Comparison of ENCODE assay signal across 11 cellular contexts in the genomic region with DNA sequence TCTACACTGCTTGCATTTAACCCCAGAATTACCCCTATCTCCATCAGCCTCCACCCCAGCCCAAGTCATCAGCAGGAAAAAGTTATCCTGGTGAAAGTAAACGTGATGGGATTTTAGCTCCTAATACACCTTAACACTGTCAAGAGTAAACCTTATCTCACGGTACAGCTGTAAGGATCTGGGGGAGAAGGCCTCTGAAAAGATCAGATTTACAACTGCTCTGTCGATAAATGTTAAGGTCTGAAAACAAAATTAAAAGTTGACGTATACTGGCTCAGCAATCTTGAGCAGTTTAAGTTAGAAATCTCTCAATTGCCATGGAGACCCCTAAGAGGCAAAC. TPM values are rescaled to one million over a fixed set of nuclear protein-coding genes. Genes with fewer than 3 reads are reported as not detected.
DNase-seq lines count a peak whose midpoint lies in the region; ATAC-seq, FAIRE-seq and TF ChIP-seq lines count a peak whose summit lies in the region.
"Had no signal": no experiment of that assay in that cellular context is flagged by ENCODE, and none has a peak within 500 bp of the region (broad histone marks: within the 10 kb centered on the region; RNA-seq: fewer than 3 reads in every experiment).

No MANE protein-coding gene starts in this region.

- H3K27ac ChIP-seq in H1 (ENCODE audit: low read depth, low read length) (no peak overlapping the region), mucosa of rectum (ENCODE audit: low read depth in 2 of 2, low read length in 2 of 2) (peak overlapping the region; percentile 84 to 85), upper lobe of left lung (peak overlapping the region; percentile 75 to 92 (median 81))
- H3K27ac ChIP-seq: VCaP had no signal

- peaks cover 33% of the 10 kb centered on the region for H3K27me3 Mint-ChIP-seq in stimulated activated naive CD8-positive, alpha-beta T cell treated with anti-CD3 and anti-CD28 coated beads, Interleukin-15, amount 100 ng/mL, for 72 hours

- H3K18ac ChIP-seq in H1 (ENCODE audit: extremely low read depth, low read length) = no peak overlapping the region

- H3K79me2 ChIP-seq in H1 (ENCODE audit: control insufficient read depth in 1 of 2, insufficient read depth in 2 of 2, low read length in 2 of 2) = no peaks in the 10 kb centered on the region

- no peak overlapping the region for H2BK20ac ChIP-seq in H1 (ENCODE audit: low read length)

- DNase-seq in MG63 = no peak
- no peak for DNase-seq in H1 (ENCODE audit: low read depth in 1 of 2, low spot score in 2 of 2)
- no peak for DNase-seq in upper lobe of left lung
- no peak for DNase-seq in stimulated activated naive CD8-positive, alpha-beta T cell treated with anti-CD3 and anti-CD28 coated beads, Interleukin-15, amount 100 ng/mL, for 72 hours
- no peak for DNase-seq in lower leg skin (ENCODE audit: low spot score in 2 of 2)
- no peak for DNase-seq in stimulated activated effector memory CD8-positive, alpha-beta T cell treated with anti-CD3 and anti-CD28 coated beads, Interleukin-12 subunit alpha, Interleukin-12 subunit beta, amount 100 ng/mL, for 72 hours (ENCODE audit: low spot score in 2 of 2)
- DNase-seq: CD4-positive, alpha-beta memory T cell; NCI-H524 treated with DMSO at 0.1 percent for 48 hours; SIG-M5 had no signal

- H3K36me3 ChIP-seq in MG63 (no peaks in the 10 kb centered on the region), H1 (ENCODE audit: control insufficient read depth in 2 of 4, insufficient read depth in 4 of 4, low read length in 3 of 4) (no peaks in the 10 kb centered on the region), mucosa of rectum (ENCODE audit: control insufficient read depth in 2 of 2, insufficient read depth in 2 of 2, low read length in 2 of 2) (peaks cover 0 to under 1% of the 10 kb centered on the region in 2 donors), upper lobe of left lung (no peaks in the 10 kb centered on the region)

- H3K9me3 Mint-ChIP-seq in stimulated activated naive CD8-positive, alpha-beta T cell treated with anti-CD3 and anti-CD28 coated beads, Interleukin-15, amount 100 ng/mL, for 72 hours = no peaks in the 10 kb centered on the region
- H3K9me3 Mint-ChIP-seq in stimulated activated effector memory CD8-positive, alpha-beta T cell treated with anti-CD3 and anti-CD28 coated beads, Interleukin-12 subunit alpha, Interleukin-12 subunit beta, amount 100 ng/mL, for 72 hours = no peaks in the 10 kb centered on the region

- peak overlapping the region; percentile 67 to 95; a peak in 3 of 4 replicates for H3K4me2 ChIP-seq in H1 (ENCODE audit: insufficient read depth in 1 of 2, low read depth in 2 of 2, low read length in 2 of 2)

- H3K4me1 Mint-ChIP-seq in stimulated activated naive CD8-positive, alpha-beta T cell treated with anti-CD3 and anti-CD28 coated beads, Interleukin-15, amount 100 ng/mL, for 72 hours = peaks cover 11% of the 10 kb centered on the region
- peaks cover 6% of the 10 kb centered on the region for H3K4me1 Mint-ChIP-seq in stimulated activated effector memory CD8-positive, alpha-beta T cell treated with anti-CD3 and anti-CD28 coated beads, Interleukin-12 subunit alpha, Interleukin-12 subunit beta, amount 100 ng/mL, for 72 hours

- H4K20me1 ChIP-seq in H1 (replicated peaks in 1 of 2; ENCODE audit: control insufficient read depth in 1 of 2, insufficient read depth in 2 of 2, low read length in 2 of 2) = peaks cover 0 to 2% of the 10 kb centered on the region in 2 experiments

- H3K4ac ChIP-seq in H1 (replicated peaks; ENCODE audit: insufficient read length, low read depth, low read length) = no peak overlapping the region

- H3K14ac ChIP-seq in H1 (ENCODE audit: insufficient read length) = no peak overlapping the region

- H4K91ac ChIP-seq in H1 (replicated peaks; ENCODE audit: insufficient read length, low read length) = no peak overlapping the region

- no peak overlapping the region for H3K27ac Mint-ChIP-seq in stimulated activated naive CD8-positive, alpha-beta T cell treated with anti-CD3 and anti-CD28 coated beads, Interleukin-15, amount 100 ng/mL, for 72 hours
- no peak overlapping the region for H3K27ac Mint-ChIP-seq in stimulated activated effector memory CD8-positive, alpha-beta T cell treated with anti-CD3 and anti-CD28 coated beads, Interleukin-12 subunit alpha, Interleukin-12 subunit beta, amount 100 ng/mL, for 72 hours
- H3K27ac Mint-ChIP-seq: CD4-positive, alpha-beta memory T cell had no signal

- no peak overlapping the region for H3K4me3 Mint-ChIP-seq in stimulated activated naive CD8-positive, alpha-beta T cell treated with anti-CD3 and anti-CD28 coated beads, Interleukin-15, amount 100 ng/mL, for 72 hours
- no peak overlapping the region for H3K4me3 Mint-ChIP-seq in stimulated activated effector memory CD8-positive, alpha-beta T cell treated with anti-CD3 and anti-CD28 coated beads, Interleukin-12 subunit alpha, Interleukin-12 subunit beta, amount 100 ng/mL, for 72 hours

- H2BK5ac ChIP-seq in H1 (ENCODE audit: low read depth, low read length) = no peak overlapping the region

- TF ChIP-seq CTCF in H1 (IDR thresholded peaks at IDR 0.05; ENCODE audit: control extremely low read depth in 1 of 3, insufficient read depth in 1 of 3, low read depth in 1 of 3, low read length in 3 of 3) (no peak), upper lobe of left lung (IDR thresholded peaks at IDR 0.05) (no peak), lower leg skin (IDR thresholded peaks at IDR 0.05) (no peak)

- CTCF ChIA-PET in H1 (lab: Charles Lee; ENCODE audit: partially characterized antibody) = interaction anchor here (1.0 to 6.3 kb wide), 4 partner anchors 253 to 304 kb away, joined by 3 to 36 read pairs (median 10); a partner anchor contains a TSS

- H3K4me1 ChIP-seq in H1 (replicated peaks in 1 of 4; ENCODE audit: control insufficient read depth in 3 of 4, insufficient read depth in 4 of 4, low read length in 3 of 4) = peaks cover 2 to 15% (median 7%) of the 10 kb centered on the region in 4 experiments; a peak in 5 of 7 replicates
- H3K4me1 ChIP-seq in mucosa of rectum (ENCODE audit: control insufficient read depth in 2 of 2, insufficient read depth in 2 of 2, low read length in 2 of 2) = peaks cover 23 to 38% of the 10 kb centered on the region in 2 donors
- peaks cover 0 to 27% (median 16%) of the 10 kb centered on the region in 4 donors for H3K4me1 ChIP-seq in upper lobe of left lung

- H2BK120ac ChIP-seq in H1 (replicated peaks; ENCODE audit: low read depth, low read length) = no peak overlapping the region

- peaks cover 5% of the 10 kb centered on the region for H3K36me3 Mint-ChIP-seq in stimulated activated effector memory CD8-positive, alpha-beta T cell treated with anti-CD3 and anti-CD28 coated beads, Interleukin-12 subunit alpha, Interleukin-12 subunit beta, amount 100 ng/mL, for 72 hours
- H3K36me3 Mint-ChIP-seq: CD4-positive, alpha-beta memory T cell had no signal

- no peak for TF ChIP-seq RAD21 in H1 (IDR thresholded peaks at IDR 0.05 in 1 of 2, conservative IDR thresholded peaks at IDR 0.05 in 1 of 2; ENCODE audit: low read depth in 2 of 2, low read length in 2 of 2)

- peaks cover 6% of the 10 kb centered on the region for H3K23me2 ChIP-seq in H1 (ENCODE audit: low read depth, low read length)

- no peaks in the 10 kb centered on the region for H3K27me3 ChIP-seq in MG63
- peaks cover 11 to 50% (median 25%) of the 10 kb centered on the region in 4 experiments for H3K27me3 ChIP-seq in H1 (replicated peaks in 1 of 4; ENCODE audit: control insufficient read depth in 3 of 4, extremely low read depth in 1 of 4, insufficient read depth in 3 of 4, low read length in 3 of 4)
- H3K27me3 ChIP-seq in mucosa of rectum (ENCODE audit: control insufficient read depth in 2 of 2, insufficient read depth in 2 of 2, low read length in 2 of 2) = no peaks in the 10 kb centered on the region
- H3K27me3 ChIP-seq in upper lobe of left lung = no peaks in the 10 kb centered on the region

- intact Hi-C loops in lower leg skin (cut with DNase I; ENCODE audit: low total_unique reads) = no loop called here

- H2AFZ ChIP-seq in H1 (ENCODE audit: low read length) = no peak overlapping the region

- no peak overlapping the region for H2AK5ac ChIP-seq in H1 (ENCODE audit: low read depth, low read length)

- H2BK12ac ChIP-seq in H1 (ENCODE audit: low read depth, low read length) = no peak overlapping the region

- no peak for TF ChIP-seq EP300 in H1 (IDR thresholded peaks at IDR 0.05; ENCODE audit: borderline replicate concordance in 1 of 2, low read depth in 2 of 2, low read length in 2 of 2)
- TF ChIP-seq EP300 in upper lobe of left lung (IDR thresholded peaks at IDR 0.05) = no peak

- FAIRE-seq in H1 (lab: Jason Lieb, UNC) = no peak

- POLR2A ChIA-PET in H1 (lab: Charles Lee; ENCODE audit: partially characterized antibody) = interaction anchor here (0.9 to 1.5 kb wide), 2 partner anchors 127 to 167 kb away, joined by 3 read pairs; no protein-coding TSS in a partner anchor

- no peak overlapping the region for H3K56ac ChIP-seq in H1 (replicated peaks; ENCODE audit: insufficient read length, low read depth, low read length)

- H3K9ac ChIP-seq in H1 (replicated peaks in 1 of 4; ENCODE audit: extremely low read depth in 1 of 4, low read depth in 3 of 4, low read length in 3 of 4) (no peak overlapping the region), mucosa of rectum (ENCODE audit: low read depth in 1 of 2, low read length in 2 of 2) (peak overlapping the region; percentile 79 to 81)

- H4K8ac ChIP-seq in H1 (ENCODE audit: extremely low read depth, insufficient read depth, low read length) = no peak overlapping the region

- H3K4me3 ChIP-seq in MG63 = peak overlapping the region; percentile 36
- peak overlapping the region in 3 of 4 experiments; percentile 28 to 49 (median 32); a peak in 4 of 8 replicates for H3K4me3 ChIP-seq in H1 (ENCODE audit: extremely low read depth in 1 of 4, insufficient read depth in 2 of 4, low read depth in 3 of 4, low read length in 4 of 4)
- H3K4me3 ChIP-seq in mucosa of rectum (ENCODE audit: low read length in 2 of 2) = peak overlapping the region; percentile 30 to 56
- H3K4me3 ChIP-seq in upper lobe of left lung = peak overlapping the region in 2 of 4 donors; percentile 37 to 40
- no peak overlapping the region for H3K4me3 ChIP-seq in lower leg skin (ENCODE audit: low read depth, poor library complexity, severe bottlenecking)

- H3K23ac ChIP-seq in H1 (ENCODE audit: insufficient read length) = no peak overlapping the region

- WGBS in H1 (ENCODE audit: extremely low coverage in 1 of 2, insufficient coverage in 1 of 2, insufficient read length in 1 of 2, insufficient replicate concordance in 2 of 2, low coverage in 1 of 2, low lambda C conversion rate in 2 of 2, missing lambda C conversion rate in 1 of 2), 2 experiments = 45% methylated on average over 4 of the region's 4 CpGs; no CpG with 5 or more reads in 1 of the 2 experiments
- WGBS in upper lobe of left lung, 2 donors = 25 to 40% methylated on average over 3 to 4 of the region's 4 CpGs
- 64 to 87% methylated on average over 4 of the region's 4 CpGs for WGBS in lower leg skin, 2 donors

- H3K9me3 ChIP-seq in MG63 = no peaks in the 10 kb centered on the region
- no peaks in the 10 kb centered on the region for H3K9me3 ChIP-seq in H1 (ENCODE audit: insufficient read depth in 2 of 2, low read depth in 1 of 2, low read length in 1 of 2)
- no peaks in the 10 kb centered on the region for H3K9me3 ChIP-seq in mucosa of rectum (ENCODE audit: control insufficient read depth in 2 of 2, low read length in 2 of 2)
- no peaks in the 10 kb centered on the region for H3K9me3 ChIP-seq in upper lobe of left lung

- H4K5ac ChIP-seq in H1 (ENCODE audit: insufficient read length, low read depth, low read length) = no peak overlapping the region

- H3K79me1 ChIP-seq in H1 (ENCODE audit: low read depth, low read length) = no peaks in the 10 kb centered on the region

- H2BK15ac ChIP-seq in H1 (ENCODE audit: low read length) = no peak overlapping the region

- ATAC-seq in upper lobe of left lung (ENCODE audit: low FRiP score in 2 of 2) = no peak
- no peak for ATAC-seq in stimulated activated naive CD8-positive, alpha-beta T cell treated with anti-CD3 and anti-CD28 coated beads, Interleukin-15, amount 100 ng/mL, for 72 hours
- ATAC-seq in stimulated activated effector memory CD8-positive, alpha-beta T cell treated with anti-CD3 and anti-CD28 coated beads, Interleukin-12 subunit alpha, Interleukin-12 subunit beta, amount 100 ng/mL, for 72 hours = no peak

- TF ChIP-seq POLR2A in H1 (IDR thresholded peaks at IDR 0.05; ENCODE audit: control extremely low read depth in 1 of 2, low read depth in 2 of 2, low read length in 2 of 2) (no peak), upper lobe of left lung (IDR thresholded peaks at IDR 0.05) (no peak), lower leg skin (IDR thresholded peaks at IDR 0.05) (no peak)

RNA-seq across cellular contexts. Expression of a gene that starts 6.2 kb away (rescaled TPM):
- 10.6 and 12.2 TPM in 2 replicates for total RNA-seq in MG63 (2014; rRNA removed; shearing (Covaris generic); ENCODE audit: low replicate concordance)
- total RNA-seq in H1 (2021; fragmentation: NEBNext Ultra II Directional; extraction: Animal tissue kit (Norgen Biotek cat#: 25700)) = 5.1 and 5.3 TPM in 2 replicates
- 0.25 and 0.53 TPM in 2 replicates for polyA plus RNA-seq in H1 (2011; rRNA removed)
- polyA plus RNA-seq in H1 (2011; cell fraction: cytosol; rRNA removed) = 0.88 TPM
- polyA plus RNA-seq in H1 (2011; cell fraction: nucleus; rRNA removed) = 1.2 TPM
- polyA plus RNA-seq in H1 (2012, experiment 1 of 2) = 1.2 to 2.4 TPM (median 1.6 TPM) in 4 replicates
- polyA plus RNA-seq in H1 (2012, experiment 2 of 2) = 0.41 TPM
- polyA plus RNA-seq in H1 (2013, experiment 1 of 2) = 5.3 TPM
- polyA plus RNA-seq in H1 (2013, experiment 2 of 2) = 4.4 TPM
- 1.2 and 2.2 TPM in 2 replicates for polyA minus RNA-seq in H1 (2011; rRNA and poly(A)+ RNA removed)
- polyA minus RNA-seq in H1 (2011; cell fraction: cytosol; rRNA and poly(A)+ RNA removed) = 5.7 TPM
- polyA minus RNA-seq in H1 (2011; cell fraction: nucleus; rRNA and poly(A)+ RNA removed) = 2.0 TPM
- total RNA-seq in upper lobe of left lung (10 to 100 TPM; 21.7 to 57.2 (median 32.6) TPM), lower leg skin (10 to 100 TPM; 13.2 to 18.2 (median 15.0) TPM)

Comparison
In these comparisons a context has a peak if more than half of its experiments do, and no peak if none do; other contexts are left out.
1. H3K9ac ChIP-seq: peak in mucosa of rectum (2 of 2); none in H1 (0 of 4).